In genomic region chr7:27066148-27066547, GRCh38 we compare ENCODE assay signal across 22 cellular contexts. TPM values are rescaled to one million over a fixed set of nuclear protein-coding genes. Genes with fewer than 3 reads are reported as not detected.
DNase-seq lines count a peak whose midpoint lies in the region; ATAC-seq, FAIRE-seq and TF ChIP-seq lines count a peak whose summit lies in the region.
"Had no signal": no experiment of that assay in that cellular context is flagged by ENCODE, and none has a peak within 500 bp of the region (broad histone marks: within the 10 kb centered on the region; RNA-seq: fewer than 3 reads in every experiment).

No MANE protein-coding gene starts in this region.

- H3K36me3 ChIP-seq in keratinocyte (ENCODE audit: control insufficient read depth in 2 of 2, extremely low read depth in 1 of 2, insufficient read depth in 2 of 2, low read length in 2 of 2): no peaks in the 10 kb centered on the region
- H3K36me3 ChIP-seq: BLaER1, thoracic aorta had no signal

- H3K9me3 Mint-ChIP-seq in activated naive CD4-positive, alpha-beta T cell treated with anti-CD3 and anti-CD28 coated beads, Interleukin-2, amount 50 U/mL, for 72 hours: no peaks in the 10 kb centered on the region

- in situ Hi-C loops in Caki2 (cut with HindIII; ENCODE audit: low pct_unique_long_range_greater_than_20kb, low sequenced_read_pairs): no loop called here
- in situ Hi-C loops in GM13976 (cut with MboI; ENCODE audit: low sequenced_read_pairs, unreplicated experiment): no loop called here

- H3K27me3 ChIP-seq in keratinocyte (ENCODE audit: control insufficient read depth, extremely low read depth, insufficient read depth, low read length): no peaks in the 10 kb centered on the region
- H3K27me3 ChIP-seq: BLaER1, hepatocyte had no signal

- no peak overlapping the region for H3K27ac Mint-ChIP-seq in activated naive CD4-positive, alpha-beta T cell treated with anti-CD3 and anti-CD28 coated beads, Interleukin-2, amount 50 U/mL, for 72 hours
- H3K27ac Mint-ChIP-seq: T-helper 17 cell had no signal

- TF ChIP-seq CTCF in keratinocyte (optimal IDR thresholded peaks at IDR 0.05 in 1 of 3, IDR thresholded peaks at IDR 0.05 in 1 of 3, conservative IDR thresholded peaks at IDR 0.05 in 1 of 3; ENCODE audit: extremely low read depth in 1 of 3, insufficient read depth in 2 of 3, low read length in 3 of 3): no peak
- TF ChIP-seq CTCF in GM13976 (IDR thresholded peaks at IDR 0.05; ENCODE audit: borderline replicate concordance, control extremely low read depth, extremely low read depth, insufficient read depth, missing control alignments): no peak

- dilution Hi-C loops in keratinocyte (cut with MboI; ENCODE audit: extremely low pct_ligation_motif_present, low sequenced_read_pairs): no loop called here

- no peaks in the 10 kb centered on the region for H4K20me1 ChIP-seq in keratinocyte (ENCODE audit: control insufficient read depth, extremely low read depth, insufficient read depth, low read length)
- H4K20me1 ChIP-seq: BLaER1 had no signal

- H3K4me2 ChIP-seq in keratinocyte (ENCODE audit: control insufficient read depth, extremely low read depth, insufficient read depth, low read depth, low read length): peak overlapping the region; percentile 69
- H3K4me2 ChIP-seq: BLaER1, hepatocyte had no signal

- H2AFZ ChIP-seq in keratinocyte (ENCODE audit: control insufficient read depth, low read length): peak overlapping the region; percentile 39
- H2AFZ ChIP-seq: hepatocyte had no signal

- no peak overlapping the region for H3K4me3 ChIP-seq in keratinocyte (ENCODE audit: control insufficient read depth in 2 of 3, extremely low read depth in 1 of 3, insufficient read depth in 2 of 3, low read depth in 1 of 3, low read length in 3 of 3)
- H3K4me3 ChIP-seq: BLaER1, hepatocyte, mucosa of descending colon, thoracic aorta had no signal

- no peaks in the 10 kb centered on the region for H3K79me2 ChIP-seq in keratinocyte (ENCODE audit: control insufficient read depth, insufficient read depth, low read length)
- H3K79me2 ChIP-seq: hepatocyte had no signal

- H3K9me3 ChIP-seq in keratinocyte (ENCODE audit: control insufficient read depth, low read depth, low read length): no peaks in the 10 kb centered on the region
- H3K9me3 ChIP-seq: BLaER1, mucosa of descending colon, thoracic aorta had no signal

- no peak overlapping the region for H3K9ac ChIP-seq in keratinocyte (ENCODE audit: control insufficient read depth, extremely low read depth, insufficient read depth, low read length)
- H3K9ac ChIP-seq: BLaER1 had no signal

- ATAC-seq in GM21367 (IDR thresholded peaks at IDR 0.05; ENCODE audit: unreplicated experiment): no peak
- ATAC-seq in activated naive CD4-positive, alpha-beta T cell treated with anti-CD3 and anti-CD28 coated beads, Interleukin-2, amount 50 U/mL, for 72 hours: no peak
- ATAC-seq: activated CD4-positive, CD25-positive, alpha-beta regulatory T cell treated with anti-CD3 and anti-CD28 coated beads, Interleukin-2, amount 50 U/mL, for 24 hours; mucosa of descending colon; sciatic nerve; T-helper 17 cell had no signal

- H3K9me1 ChIP-seq in keratinocyte (ENCODE audit: control insufficient read depth, extremely low read depth, insufficient read depth, low read length): no peaks in the 10 kb centered on the region

- H3K4me1 ChIP-seq in keratinocyte (ENCODE audit: control insufficient read depth, extremely low read depth, insufficient read depth, low read length): peaks cover 9% of the 10 kb centered on the region

- H3K27ac ChIP-seq in keratinocyte (ENCODE audit: control insufficient read depth, insufficient read depth, low read length): peak overlapping the region; percentile 46
- H3K27ac ChIP-seq: BLaER1, hepatocyte, thoracic aorta had no signal

- H3K36me3 Mint-ChIP-seq in activated naive CD4-positive, alpha-beta T cell treated with anti-CD3 and anti-CD28 coated beads, Interleukin-2, amount 50 U/mL, for 72 hours: no peaks in the 10 kb centered on the region

- peak; percentile 77 for FAIRE-seq in keratinocyte (lab: Jason Lieb, UNC)
- FAIRE-seq: colon had no signal

- DNase-seq in Caki2 (ENCODE audit: low read depth) (peak; percentile 83), HT-29 (ENCODE audit: low spot score) (peak; percentile 79), astrocyte of the hippocampus (ENCODE audit: low read depth, low spot score) (peak; percentile 8), keratinocyte (ENCODE audit: low read depth, low spot score) (no peak), GM13976 (ENCODE audit: low spot score) (no peak), GOT3 (lab: John Stamatoyannopoulos, UW) (no peak)
- DNase-seq in activated naive CD4-positive, alpha-beta T cell treated with anti-CD3 and anti-CD28 coated beads, Interleukin-2, amount 50 U/mL, for 72 hours (ENCODE audit: low spot score in 2 of 2): no peak
- DNase-seq: activated effector memory CD4-positive, alpha-beta T cell treated with anti-CD3 and anti-CD28 coated beads, Interleukin-2, amount 50 U/mL, for 16 hours; amygdala; KBM-7; mucosa of descending colon; SHP77; stimulated activated CD4-positive, alpha-beta T cell treated with anti-CD3 and anti-CD28 coated beads, Interleukin-4, amount 100 ng/mL, for 24 hours; stimulated activated CD8-positive, alpha-beta memory T cell treated with anti-CD3 and anti-CD28 coated beads, Interleukin-4, amount 100 ng/mL, for 48 hours; T-helper 17 cell had no signal

RNA-seq across cellular contexts. Expression of gene HOXA1, which starts 29.7 kb away (rescaled TPM):
- total RNA-seq in Caki2 (2014; rRNA removed; shearing (Covaris generic); ENCODE audit: low replicate concordance): 0.38 and 3.9 TPM in 2 replicates
- total RNA-seq in HT-29 (2014; rRNA removed; shearing (Covaris generic)): 2.0 and 3.9 TPM in 2 replicates
- 5.2 to 12.5 TPM (median 11.9 TPM) in 3 replicates for polyA plus RNA-seq in keratinocyte
- 1.3 TPM for polyA plus RNA-seq in keratinocyte (2011; ENCODE audit: low read depth)
- polyA plus RNA-seq in keratinocyte (2011; cell fraction: cytosol; rRNA removed): 11.8 and 14.4 TPM in 2 replicates
- polyA plus RNA-seq in keratinocyte (2011; cell fraction: nucleus; rRNA removed): 7.9 and 8.1 TPM in 2 replicates
- 4.2 and 10.2 TPM in 2 replicates for polyA plus RNA-seq in keratinocyte (2012; ENCODE audit: low replicate concordance)
- polyA minus RNA-seq in keratinocyte: 3.6 to 10.2 TPM (median 7.7 TPM) in 3 replicates
- 4.4 TPM for polyA minus RNA-seq in keratinocyte (2011; cell fraction: cytosol; rRNA and poly(A)+ RNA removed)
- 2.6 and 5.5 TPM in 2 replicates for polyA minus RNA-seq in keratinocyte (2011; cell fraction: nucleus; rRNA and poly(A)+ RNA removed)
- total RNA-seq in activated naive CD4-positive, alpha-beta T cell treated with anti-CD3 and anti-CD28 coated beads, Interleukin-2, amount 50 U/mL, for 72 hours: under 1 TPM in 1 of 2 donors, not detected in 1; 0.16 TPM

RNA-seq across cellular contexts. Expression of gene HOXA2, which starts 36.3 kb away (rescaled TPM):
- total RNA-seq in Caki2 (2014; rRNA removed; shearing (Covaris generic); ENCODE audit: low replicate concordance): 0.30 TPM in 1 of 2 replicates, not detected in the other
- total RNA-seq in HT-29 (2014; rRNA removed; shearing (Covaris generic)): 6.6 and 7.3 TPM in 2 replicates
- 0.22 to 1.1 TPM (median 0.71 TPM) in 3 replicates for polyA plus RNA-seq in keratinocyte
- 0.24 TPM for polyA plus RNA-seq in keratinocyte (2011; ENCODE audit: low read depth)
- 0.25 and 0.47 TPM in 2 replicates for polyA plus RNA-seq in keratinocyte (2011; cell fraction: cytosol; rRNA removed)
- polyA plus RNA-seq in keratinocyte (2011; cell fraction: nucleus; rRNA removed): 1.1 and 1.2 TPM in 2 replicates
- 0.14 and 0.80 TPM in 2 replicates for polyA plus RNA-seq in keratinocyte (2012; ENCODE audit: low replicate concordance)
- 0.23 to 0.35 TPM in 2 of 3 replicates, not detected in the other for polyA minus RNA-seq in keratinocyte
- not detected for polyA minus RNA-seq in keratinocyte (2011; cell fraction: cytosol; rRNA and poly(A)+ RNA removed)
- polyA minus RNA-seq in keratinocyte (2011; cell fraction: nucleus; rRNA and poly(A)+ RNA removed): 0.54 TPM in 1 of 2 replicates, not detected in the other
- total RNA-seq in activated naive CD4-positive, alpha-beta T cell treated with anti-CD3 and anti-CD28 coated beads, Interleukin-2, amount 50 U/mL, for 72 hours: not detected
- total RNA-seq: hepatocyte, T-helper 17 cell had no signal

Comparison
In these comparisons a context has a peak if more than half of its experiments do, and no peak if none do; other contexts are left out.
1. DNase-seq: peak in Caki2 (single experiment), HT-29 (single experiment) and astrocyte of the hippocampus (single experiment); none in keratinocyte (single experiment), GM13976 (single experiment), GOT3 (single experiment) and activated naive CD4-positive, alpha-beta T cell treated with anti-CD3 and anti-CD28 coated beads, Interleukin-2, amount 50 U/mL, for 72 hours (0 of 2).